Comparison of ENCODE assay signal across 26 cellular contexts in the genomic region with DNA sequence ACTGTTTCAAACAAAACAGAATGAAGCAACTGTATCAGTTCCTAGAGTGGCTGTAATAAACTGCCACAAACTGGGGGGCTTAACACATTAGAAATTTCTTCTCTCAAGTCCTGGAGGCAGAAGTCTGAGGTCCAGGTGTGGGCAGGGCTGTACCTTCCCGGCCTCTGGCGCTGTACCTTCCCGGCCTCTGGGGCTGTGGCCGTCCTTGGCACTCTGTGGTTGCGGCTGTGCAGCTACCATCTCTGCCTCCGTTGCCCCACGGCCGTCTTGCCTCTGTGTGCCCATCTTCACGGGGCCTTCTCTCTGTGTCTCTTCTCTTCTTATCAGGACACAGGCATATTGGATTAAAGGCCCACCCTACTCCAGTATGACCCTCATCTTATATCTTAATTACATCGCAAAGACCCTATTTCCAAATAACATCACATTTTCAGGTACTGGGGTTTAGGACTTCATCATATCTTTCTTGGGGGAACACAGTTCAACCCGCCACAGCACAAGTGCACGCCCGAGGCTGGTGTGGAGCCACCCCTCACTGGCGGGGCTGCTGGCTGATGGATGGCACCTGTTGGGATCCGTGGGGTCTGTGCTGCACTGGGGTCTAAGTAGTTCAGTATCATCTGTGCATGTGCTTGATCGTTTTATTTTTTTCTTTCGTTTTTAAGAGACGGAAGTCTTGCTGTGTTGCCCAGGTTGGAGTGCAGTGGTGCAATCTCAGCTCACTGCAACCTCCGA.
"Had no signal": no experiment of that assay in that cellular context is flagged by ENCODE, and none has a peak within 500 bp of the region (broad histone marks: within the 10 kb centered on the region; RNA-seq: fewer than 3 reads in every experiment).

No MANE protein-coding gene starts in this region.

- H3K4me1 ChIP-seq: esophagus squamous epithelium, gastroesophageal sphincter, left ventricle myocardium inferior, right atrium auricular region, testis, tibial nerve had no signal

- DNase-seq: cerebellar nuclear complex; effector memory CD8-positive, alpha-beta T cell; esophagus squamous epithelium; foreskin fibroblast; glutamatergic neuron; immature natural killer cell; left cardiac atrium; left ventricle myocardium inferior; mesenchymal stem cell; naive thymus-derived CD8-positive, alpha-beta T cell; nucleus accumbens; ovary; small intestine; stimulated activated CD4-positive, alpha-beta T cell treated with anti-CD3 and anti-CD28 coated beads, Interleukin-2, amount 100 ng/mL, for 48 hours; testis had no signal

- H3K27me3 ChIP-seq: esophagus squamous epithelium, gastroesophageal sphincter, ovary, right atrium auricular region, testis, tibial nerve had no signal

- H3K27ac Mint-ChIP-seq: dendritic cell treated with granulocyte-macrophage colony-stimulating factor and Interleukin-4, amounts not matched to agents 40 ng/mL and 50 ng/mL, for 4 days; effector memory CD8-positive, alpha-beta T cell; immature natural killer cell; naive thymus-derived CD8-positive, alpha-beta T cell; stimulated activated effector memory CD8-positive, alpha-beta T cell treated with anti-CD3 and anti-CD28 coated beads, Interleukin-12 subunit alpha, Interleukin-12 subunit beta, amount 100 ng/mL, for 72 hours; stimulated activated naive CD8-positive, alpha-beta T cell treated with anti-CD3 and anti-CD28 coated beads, Interleukin-15, Interleukin-2, amounts not matched to agents 100 ng/mL and 50 ng/mL, for 24 hours had no signal

- H3K4me3 ChIP-seq: esophagus squamous epithelium, gastroesophageal sphincter, left ventricle myocardium inferior, lung, ovary, right atrium auricular region, testis, tibial nerve had no signal

- H3K4me1 Mint-ChIP-seq: immature natural killer cell; naive thymus-derived CD8-positive, alpha-beta T cell; neural crest cell; stimulated activated effector memory CD8-positive, alpha-beta T cell treated with anti-CD3 and anti-CD28 coated beads, Interleukin-12 subunit alpha, Interleukin-12 subunit beta, amount 100 ng/mL, for 72 hours had no signal

- ATAC-seq: effector memory CD8-positive, alpha-beta T cell; gastroesophageal sphincter; left cardiac atrium; naive thymus-derived CD8-positive, alpha-beta T cell; stimulated activated effector memory CD8-positive, alpha-beta T cell treated with anti-CD3 and anti-CD28 coated beads, Interleukin-12 subunit alpha, Interleukin-12 subunit beta, amount 100 ng/mL, for 72 hours had no signal

- H3K4me3 Mint-ChIP-seq: dendritic cell treated with granulocyte-macrophage colony-stimulating factor and Interleukin-4, amounts not matched to agents 40 ng/mL and 50 ng/mL, for 4 days; effector memory CD8-positive, alpha-beta T cell; immature natural killer cell; naive thymus-derived CD8-positive, alpha-beta T cell; neural crest cell; stimulated activated effector memory CD8-positive, alpha-beta T cell treated with anti-CD3 and anti-CD28 coated beads, Interleukin-12 subunit alpha, Interleukin-12 subunit beta, amount 100 ng/mL, for 72 hours; stimulated activated naive CD8-positive, alpha-beta T cell treated with anti-CD3 and anti-CD28 coated beads, Interleukin-15, Interleukin-2, amounts not matched to agents 100 ng/mL and 50 ng/mL, for 24 hours had no signal

- FAIRE-seq: colon, keratinocyte, small intestine, urothelium cell line had no signal

- H3K9me3 Mint-ChIP-seq: dendritic cell treated with granulocyte-macrophage colony-stimulating factor and Interleukin-4, amounts not matched to agents 40 ng/mL and 50 ng/mL, for 4 days; effector memory CD8-positive, alpha-beta T cell; stimulated activated naive CD8-positive, alpha-beta T cell treated with anti-CD3 and anti-CD28 coated beads, Interleukin-15, Interleukin-2, amounts not matched to agents 100 ng/mL and 50 ng/mL, for 24 hours had no signal

- H3K9me3 ChIP-seq: esophagus squamous epithelium, ovary, right atrium auricular region, testis had no signal

- H3K36me3 Mint-ChIP-seq: stimulated activated effector memory CD8-positive, alpha-beta T cell treated with anti-CD3 and anti-CD28 coated beads, Interleukin-12 subunit alpha, Interleukin-12 subunit beta, amount 100 ng/mL, for 72 hours had no signal

- H3K27me3 Mint-ChIP-seq: effector memory CD8-positive, alpha-beta T cell; naive thymus-derived CD8-positive, alpha-beta T cell; stimulated activated naive CD8-positive, alpha-beta T cell treated with anti-CD3 and anti-CD28 coated beads, Interleukin-15, Interleukin-2, amounts not matched to agents 100 ng/mL and 50 ng/mL, for 24 hours had no signal

- H3K27ac ChIP-seq: esophagus squamous epithelium, gastroesophageal sphincter, left ventricle myocardium inferior, ovary, right atrium auricular region, testis, tibial nerve had no signal

- H3K36me3 ChIP-seq: esophagus squamous epithelium, gastroesophageal sphincter, ovary, right atrium auricular region, tibial nerve had no signal
